Comparison of ENCODE assay signal across 1 cellular context in genomic region chr10:117166420-117167345, GRCh38.
TF ChIP-seq lines count a peak whose summit lies in the region.

No MANE protein-coding gene starts in this region.

TF ChIP-seq in HCT116, 20 proteins besides CTCF, POLR2A, EP300 and RAD21:
- TF ChIP-seq SRF (IDR thresholded peaks at IDR 0.05; ENCODE audit: low read depth) (no peak), SIN3A (IDR thresholded peaks at IDR 0.05; ENCODE audit: low read depth) (no peak), ELF1 (IDR thresholded peaks at IDR 0.05; ENCODE audit: borderline replicate concordance, low read depth) (no peak), REST (IDR thresholded peaks at IDR 0.05; ENCODE audit: low read depth) (no peak), CBX3 (IDR thresholded peaks at IDR 0.05; ENCODE audit: low read depth) (no peak), CEBPB (IDR thresholded peaks at IDR 0.05; ENCODE audit: low read depth) (no peak), YY1 (IDR thresholded peaks at IDR 0.05; ENCODE audit: extremely low read depth, insufficient replicate concordance, low read depth, low read length) (no peak), ZFX (IDR thresholded peaks at IDR 0.05) (no peak), FOSL1 (IDR thresholded peaks at IDR 0.05; ENCODE audit: low read depth) (no peak), POLR2AphosphoS5 (IDR thresholded peaks at IDR 0.05; ENCODE audit: low read depth, low read length) (no peak), SP1 (IDR thresholded peaks at IDR 0.05; ENCODE audit: low read depth) (no peak), EGR1 (IDR thresholded peaks at IDR 0.05; ENCODE audit: low read depth) (no peak), ZNF274 (IDR thresholded peaks at IDR 0.05; ENCODE audit: low read depth, low read length) (no peak), EZH2 (IDR thresholded peaks at IDR 0.05) (no peak)
- TF ChIP-seq, protein P1, sequence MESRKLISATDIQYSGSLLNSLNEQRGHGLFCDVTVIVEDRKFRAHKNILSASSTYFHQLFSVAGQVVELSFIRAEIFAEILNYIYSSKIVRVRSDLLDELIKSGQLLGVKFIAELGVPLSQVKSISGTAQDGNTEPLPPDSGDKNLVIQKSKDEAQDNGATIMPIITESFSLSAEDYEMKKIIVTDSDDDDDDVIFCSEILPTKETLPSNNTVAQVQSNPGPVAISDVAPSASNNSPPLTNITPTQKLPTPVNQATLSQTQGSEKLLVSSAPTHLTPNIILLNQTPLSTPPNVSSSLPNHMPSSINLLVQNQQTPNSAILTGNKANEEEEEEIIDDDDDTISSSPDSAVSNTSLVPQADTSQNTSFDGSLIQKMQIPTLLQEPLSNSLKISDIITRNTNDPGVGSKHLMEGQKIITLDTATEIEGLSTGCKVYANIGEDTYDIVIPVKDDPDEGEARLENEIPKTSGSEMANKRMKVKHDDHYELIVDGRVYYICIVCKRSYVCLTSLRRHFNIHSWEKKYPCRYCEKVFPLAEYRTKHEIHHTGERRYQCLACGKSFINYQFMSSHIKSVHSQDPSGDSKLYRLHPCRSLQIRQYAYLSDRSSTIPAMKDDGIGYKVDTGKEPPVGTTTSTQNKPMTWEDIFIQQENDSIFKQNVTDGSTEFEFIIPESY (IDR thresholded peaks at IDR 0.05; ENCODE audit: extremely low read depth, insufficient replicate concordance, low read length): no peak
- TF ChIP-seq, protein P2, sequence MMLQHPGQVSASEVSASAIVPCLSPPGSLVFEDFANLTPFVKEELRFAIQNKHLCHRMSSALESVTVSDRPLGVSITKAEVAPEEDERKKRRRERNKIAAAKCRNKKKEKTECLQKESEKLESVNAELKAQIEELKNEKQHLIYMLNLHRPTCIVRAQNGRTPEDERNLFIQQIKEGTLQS (IDR thresholded peaks at IDR 0.05): no peak
